13 cellular contexts compared by ENCODE assay signal in genomic region chr9:37514999-37515398, GRCh38.
"Had no signal": no experiment of that assay in that cellular context is flagged by ENCODE, and none has a peak within 500 bp of the region (broad histone marks: within the 10 kb centered on the region; RNA-seq: fewer than 3 reads in every experiment).

No MANE protein-coding gene starts in this region.

- DNase-seq: activated naive CD4-positive, alpha-beta T cell treated with Interleukin-2 at 50 U/mL for 16 hours; effector CD8-positive, alpha-beta T cell; mesenchymal stem cell; naive thymus-derived CD8-positive, alpha-beta T cell; sigmoid colon; SK-N-SH; spleen; stimulated activated CD4-positive, alpha-beta T cell treated with anti-CD3 and anti-CD28 coated beads, Interleukin-4, amount 100 ng/mL, for 4 hours; stimulated activated naive B cell treated with anti-CD40 and anti-IgM and Interleukin-4, amounts not matched to agents 10 μg/mL and 1 μg/mL and 100 μg/mL, for 72 hours; T1000; thyroid gland had no signal

- H3K27me3 Mint-ChIP-seq: stimulated activated naive B cell treated with anti-CD40 and anti-IgM and Interleukin-4, amounts not matched to agents 10 μg/mL and 1 μg/mL and 100 μg/mL, for 72 hours had no signal

- H3K36me3 Mint-ChIP-seq: naive thymus-derived CD8-positive, alpha-beta T cell had no signal

- H3K9ac ChIP-seq: SK-N-SH had no signal

- H3K9me3 Mint-ChIP-seq: activated T-helper 2 cell treated with anti-CD3 and anti-CD28 coated beads, Interferon-gamma antibody, Interleukin-2, Interleukin-4, amounts not matched to agents 10 μg/mL and 5 μg/mL and 100 μg/mL, durations not matched to agents 14 hours and 24 hours and 36 hours; naive thymus-derived CD8-positive, alpha-beta T cell had no signal

- H3K27me3 ChIP-seq: ascending aorta, sigmoid colon, spleen, thyroid gland had no signal

- H3K27ac ChIP-seq: ascending aorta, sigmoid colon, spleen, thyroid gland had no signal

- H3K4me1 ChIP-seq: ascending aorta, sigmoid colon, spleen, thyroid gland had no signal

- H3K9me2 ChIP-seq: SK-N-SH had no signal

- H3K4me2 ChIP-seq: SK-N-SH had no signal

- H3K4me3 ChIP-seq: ascending aorta, sigmoid colon, spleen, thyroid gland had no signal

- H3K27ac Mint-ChIP-seq: activated T-helper 2 cell treated with anti-CD3 and anti-CD28 coated beads, Interferon-gamma antibody, Interleukin-2, Interleukin-4, amounts not matched to agents 10 μg/mL and 5 μg/mL and 100 μg/mL, durations not matched to agents 14 hours and 24 hours and 36 hours; stimulated activated naive B cell treated with anti-CD40 and anti-IgM and Interleukin-4, amounts not matched to agents 10 μg/mL and 1 μg/mL and 100 μg/mL, for 72 hours had no signal

- H3K9me3 ChIP-seq: ascending aorta, sigmoid colon, SK-N-SH, spleen, thyroid gland had no signal

- H3K4me3 Mint-ChIP-seq: naive thymus-derived CD8-positive, alpha-beta T cell; stimulated activated naive B cell treated with anti-CD40 and anti-IgM and Interleukin-4, amounts not matched to agents 10 μg/mL and 1 μg/mL and 100 μg/mL, for 72 hours had no signal
